In genomic region chr21:43609501-43610340, GRCh38 we compare ENCODE assay signal across 1 cellular context.
TF ChIP-seq lines count a peak whose summit lies in the region.

No MANE protein-coding gene starts in this region.

TF ChIP-seq in HEK293, 187 proteins besides CTCF, POLR2A, EP300 and RAD21 (continued from another document and continues in another):
- TF ChIP-seq PRDM6 (tag by site-specific recombination; IDR thresholded peaks at IDR 0.05): no peak
- no peak for TF ChIP-seq ZNF580 (tag by site-specific recombination; IDR thresholded peaks at IDR 0.05)
- TF ChIP-seq OSR2 (tag by site-specific recombination; IDR thresholded peaks at IDR 0.05): peak; percentile 79
- no peak for TF ChIP-seq ZSCAN30 (tag by site-specific recombination; IDR thresholded peaks at IDR 0.05)
- TF ChIP-seq ZNF747 (tag by site-specific recombination; IDR thresholded peaks at IDR 0.05): no peak
- TF ChIP-seq ZBTB17 (tag by site-specific recombination; IDR thresholded peaks at IDR 0.05): peak; percentile 95
- TF ChIP-seq ZNF394 (tag by site-specific recombination; IDR thresholded peaks at IDR 0.05; ENCODE audit: borderline replicate concordance): no peak; the same call in 1 of the 2 replicates
- 0 out of 2 replicates have a peak, but pooled peaks have one; percentile 41 for TF ChIP-seq WT1 (tag by site-specific recombination; IDR thresholded peaks at IDR 0.05)
- TF ChIP-seq ZNF561 (tag by site-specific recombination; IDR thresholded peaks at IDR 0.05; ENCODE audit: borderline replicate concordance): no peak
- TF ChIP-seq ZFP3 (tag by site-specific recombination; IDR thresholded peaks at IDR 0.05; ENCODE audit: low read depth): no peak
- no peak for TF ChIP-seq ZNF416 (tag by site-specific recombination; IDR thresholded peaks at IDR 0.05)
- TF ChIP-seq YY1 (tag by site-specific recombination; IDR thresholded peaks at IDR 0.05): no peak
- no peak for TF ChIP-seq REPIN1 (tag by site-specific recombination; IDR thresholded peaks at IDR 0.05; ENCODE audit: low read depth)
- TF ChIP-seq ZNF311 (tag by site-specific recombination; IDR thresholded peaks at IDR 0.05; ENCODE audit: borderline replicate concordance): no peak
- no peak for TF ChIP-seq ZNF16 (tag by site-specific recombination; IDR thresholded peaks at IDR 0.05; ENCODE audit: low read depth)
- no peak for TF ChIP-seq ZNF513 (tag by site-specific recombination; IDR thresholded peaks at IDR 0.05)
- no peak for TF ChIP-seq HOXD13 (CRISPR knock-in tag; IDR thresholded peaks at IDR 0.05; ENCODE audit: borderline replicate concordance)
- TF ChIP-seq YY2 (tag by site-specific recombination; IDR thresholded peaks at IDR 0.05): no peak
- no peak for TF ChIP-seq RBAK (tag by site-specific recombination; IDR thresholded peaks at IDR 0.05)
- no peak for TF ChIP-seq ZBTB11 (tag by site-specific recombination; conservative IDR thresholded peaks at IDR 0.05; ENCODE audit: low read depth)
- TF ChIP-seq ZNF704 (tag by site-specific recombination; IDR thresholded peaks at IDR 0.05): no peak
- TF ChIP-seq EGR2 (tag by site-specific recombination; IDR thresholded peaks at IDR 0.05; ENCODE audit: low read depth): 0 out of 2 replicates have a peak, but pooled peaks have one; percentile 17
- TF ChIP-seq ZNF157 (tag by site-specific recombination; IDR thresholded peaks at IDR 0.05): no peak
- no peak for TF ChIP-seq ZBTB10 (tag by site-specific recombination; IDR thresholded peaks at IDR 0.05)
- TF ChIP-seq BCL6B (tag by site-specific recombination; IDR thresholded peaks at IDR 0.05): no peak
- TF ChIP-seq PRDM4 (tag by site-specific recombination; IDR thresholded peaks at IDR 0.05): no peak
- TF ChIP-seq ZNF140 (tag by site-specific recombination; IDR thresholded peaks at IDR 0.05): no peak
- TF ChIP-seq ZNF449 (tag by site-specific recombination; IDR thresholded peaks at IDR 0.05): no peak
- TF ChIP-seq SP2 (tag by site-specific recombination; IDR thresholded peaks at IDR 0.05): no peak
- no peak for TF ChIP-seq KLF10 (tag by site-specific recombination; IDR thresholded peaks at IDR 0.05)
- no peak for TF ChIP-seq SCRT1 (tag by site-specific recombination; IDR thresholded peaks at IDR 0.05; ENCODE audit: borderline replicate concordance)
- peak; percentile 97 for TF ChIP-seq ZNF585B (tag by site-specific recombination; IDR thresholded peaks at IDR 0.05)
- no peak for TF ChIP-seq ZBTB26 (tag by site-specific recombination; optimal IDR thresholded peaks at IDR 0.05)
- TF ChIP-seq ZIC2 (tag by site-specific recombination; IDR thresholded peaks at IDR 0.05): peak; percentile 97
- no peak for TF ChIP-seq ZNF501 (tag by site-specific recombination; IDR thresholded peaks at IDR 0.05)
- TF ChIP-seq ZBTB8A (tag by site-specific recombination; IDR thresholded peaks at IDR 0.05): peak; percentile 83
- no peak for TF ChIP-seq MZF1 (tag by site-specific recombination; IDR thresholded peaks at IDR 0.05; ENCODE audit: borderline replicate concordance)
- TF ChIP-seq ZNF843 (tag by site-specific recombination; IDR thresholded peaks at IDR 0.05): no peak
- peak; percentile 73 for TF ChIP-seq ZEB2 (tag by site-specific recombination; IDR thresholded peaks at IDR 0.05)
- peak; percentile 94 for TF ChIP-seq ZNF423 (tag by site-specific recombination; IDR thresholded peaks at IDR 0.05)
- TF ChIP-seq ZNF791 (tag by site-specific recombination; IDR thresholded peaks at IDR 0.05): no peak
- no peak for TF ChIP-seq ZNF558 (tag by site-specific recombination; IDR thresholded peaks at IDR 0.05)
- peak; percentile 83 for TF ChIP-seq ZNF600 (tag by site-specific recombination; IDR thresholded peaks at IDR 0.05)
- TF ChIP-seq SP7 (tag by site-specific recombination; IDR thresholded peaks at IDR 0.05): peak; percentile 75
- TF ChIP-seq ZNF248 (tag by site-specific recombination; IDR thresholded peaks at IDR 0.05): no peak
- TF ChIP-seq ZNF292 (tag by site-specific recombination; IDR thresholded peaks at IDR 0.05; ENCODE audit: borderline replicate concordance, low read depth): no peak
- TF ChIP-seq SP3 (tag by site-specific recombination; IDR thresholded peaks at IDR 0.05): no peak
- TF ChIP-seq MEIS1 (CRISPR knock-in tag; IDR thresholded peaks at IDR 0.05; ENCODE audit: borderline replicate concordance): no peak
- TF ChIP-seq FEZF1 (tag by site-specific recombination; IDR thresholded peaks at IDR 0.05): no peak; the same call in 1 of the 2 replicates
- TF ChIP-seq ZNF529 (tag by site-specific recombination; IDR thresholded peaks at IDR 0.05; ENCODE audit: insufficient replicate concordance): no peak
- no peak for TF ChIP-seq ZNF530 (tag by site-specific recombination; IDR thresholded peaks at IDR 0.05; ENCODE audit: low read depth)
